Comparison of ENCODE assay signal across 13 cellular contexts in the genomic region with DNA sequence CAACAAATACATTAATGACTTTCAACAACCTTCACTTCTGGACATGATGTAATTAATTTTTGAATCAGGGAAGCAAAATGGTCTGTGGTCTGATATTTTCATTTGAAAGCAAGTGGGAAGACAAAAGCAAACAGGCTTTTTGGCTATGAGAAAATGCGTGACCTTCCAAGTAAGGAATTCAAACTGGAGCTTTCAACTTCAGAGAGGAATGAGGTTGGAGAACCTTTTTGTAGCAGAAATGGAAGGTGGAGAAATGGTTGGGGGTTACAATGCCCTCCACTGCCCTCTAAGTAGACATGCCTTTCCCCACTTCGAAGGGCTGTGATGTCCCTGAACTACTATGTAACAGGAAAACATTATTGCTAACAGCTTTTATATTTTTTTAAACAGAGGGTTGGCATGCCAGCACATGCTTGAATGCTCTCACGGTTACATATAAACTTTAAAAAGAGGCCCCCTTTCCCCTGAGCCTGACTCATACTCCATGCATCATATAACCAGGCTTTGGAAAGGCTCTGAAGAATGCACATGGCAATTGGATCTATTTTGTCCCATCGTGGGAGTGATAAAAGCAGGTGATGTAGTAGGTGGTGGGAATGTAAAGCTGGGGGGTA.
DNase-seq lines count a peak whose midpoint lies in the region; ATAC-seq and TF ChIP-seq lines count a peak whose summit lies in the region.
"Had no signal": no experiment of that assay in that cellular context is flagged by ENCODE, and none has a peak within 500 bp of the region (broad histone marks: within the 10 kb centered on the region; RNA-seq: fewer than 3 reads in every experiment).

No MANE protein-coding gene starts in this region.

- ATAC-seq in RWPE2 (ENCODE audit: low read depth) (peak; percentile 96), WTC11 (no peak)
- ATAC-seq: psoas muscle; stimulated activated memory B cell treated with anti-CD40 and anti-IgM and Interleukin-4, amounts not matched to agents 10 μg/mL and 1 μg/mL and 100 μg/mL, for 72 hours had no signal

- no peaks in the 10 kb centered on the region for H3K36me3 Mint-ChIP-seq in activated naive CD4-positive, alpha-beta T cell treated with anti-CD3 and anti-CD28 coated beads for 36 hours (ENCODE audit: low read depth)
- no peaks in the 10 kb centered on the region for H3K36me3 Mint-ChIP-seq in WTC11
- H3K36me3 Mint-ChIP-seq: activated naive CD8-positive, alpha-beta T cell; stimulated activated memory B cell treated with anti-CD40 and anti-IgM and Interleukin-4, amounts not matched to agents 10 μg/mL and 1 μg/mL and 100 μg/mL, for 72 hours had no signal

- H3K27ac Mint-ChIP-seq in activated naive CD4-positive, alpha-beta T cell treated with anti-CD3 and anti-CD28 coated beads for 36 hours = no peak overlapping the region
- H3K27ac Mint-ChIP-seq in WTC11 = no peak overlapping the region
- H3K27ac Mint-ChIP-seq: activated naive CD8-positive, alpha-beta T cell; stimulated activated memory B cell treated with anti-CD40 and anti-IgM and Interleukin-4, amounts not matched to agents 10 μg/mL and 1 μg/mL and 100 μg/mL, for 72 hours had no signal

- H3K27me3 Mint-ChIP-seq in activated naive CD4-positive, alpha-beta T cell treated with anti-CD3 and anti-CD28 coated beads for 36 hours (ENCODE audit: low read depth) = peaks cover 20% of the 10 kb centered on the region
- H3K27me3 Mint-ChIP-seq in WTC11 (ENCODE audit: low read depth) = no peaks in the 10 kb centered on the region
- H3K27me3 Mint-ChIP-seq: stimulated activated memory B cell treated with anti-CD40 and anti-IgM and Interleukin-4, amounts not matched to agents 10 μg/mL and 1 μg/mL and 100 μg/mL, for 72 hours had no signal

- no peaks in the 10 kb centered on the region for H3K9me3 Mint-ChIP-seq in activated naive CD4-positive, alpha-beta T cell treated with anti-CD3 and anti-CD28 coated beads for 36 hours
- H3K9me3 Mint-ChIP-seq in WTC11 = peaks cover 9% of the 10 kb centered on the region

- H3K4me3 Mint-ChIP-seq in activated naive CD4-positive, alpha-beta T cell treated with anti-CD3 and anti-CD28 coated beads for 36 hours = no peak overlapping the region
- no peak overlapping the region for H3K4me3 Mint-ChIP-seq in WTC11
- H3K4me3 Mint-ChIP-seq: activated naive CD8-positive, alpha-beta T cell; stimulated activated memory B cell treated with anti-CD40 and anti-IgM and Interleukin-4, amounts not matched to agents 10 μg/mL and 1 μg/mL and 100 μg/mL, for 72 hours had no signal

- intact Hi-C loops in activated naive CD4-positive, alpha-beta T cell treated with anti-CD3 and anti-CD28 coated beads for 36 hours (cut with micrococcal nuclease) = no loop called here

- H3K9me3 ChIP-seq in RWPE2 (ENCODE audit: severe bottlenecking) = no peaks in the 10 kb centered on the region
- H3K9me3 ChIP-seq: psoas muscle had no signal

- peak overlapping the region; percentile 68 for H3K27ac ChIP-seq in RWPE2 (ENCODE audit: poor library complexity, severe bottlenecking)
- H3K27ac ChIP-seq: psoas muscle, VCaP had no signal

- no peaks in the 10 kb centered on the region for H3K36me3 ChIP-seq in RWPE2 (ENCODE audit: low read depth)

- CTCF ChIA-PET in activated naive CD4-positive, alpha-beta T cell treated with anti-CD3 and anti-CD28 coated beads for 36 hours (lab: Charles Lee) = no interaction called here
- CTCF ChIA-PET in WTC11 (lab: Charles Lee) = interaction anchor here (1.4 kb wide), 1 partner anchor 208 kb away, joined by 3 read pairs; no protein-coding TSS in a partner anchor

- no peaks in the 10 kb centered on the region for H3K27me3 ChIP-seq in RWPE2 (ENCODE audit: insufficient read depth, poor library complexity, severe bottlenecking)

- DNase-seq in EL = peak; percentile 93
- DNase-seq in RWPE2 (ENCODE audit: low spot score) = no peak
- DNase-seq in fibroblast of pulmonary artery (ENCODE audit: low read depth) = peak; percentile 82
- peak; percentile 79 for DNase-seq in retinal pigment epithelial cell (ENCODE audit: low read depth)
- DNase-seq in activated naive CD4-positive, alpha-beta T cell treated with anti-CD3 and anti-CD28 coated beads for 36 hours = no peak
- DNase-seq in WTC11 (ENCODE audit: low spot score) = no peak
- no peak for DNase-seq in medulla oblongata (ENCODE audit: extremely low spot score)
- DNase-seq in erythroblast (lab: John Stamatoyannopoulos, UW) = no peak
- DNase-seq: NCI-H526, psoas muscle had no signal

- H3K4me3 ChIP-seq in RWPE2 (ENCODE audit: severe bottlenecking) (no peak overlapping the region), fibroblast of pulmonary artery (replicated peaks; ENCODE audit: low read depth, low read length) (no peak overlapping the region), retinal pigment epithelial cell (ENCODE audit: low read length) (no peak overlapping the region)
- H3K4me3 ChIP-seq: psoas muscle had no signal

- no peak for TF ChIP-seq CTCF in RWPE2 (IDR thresholded peaks at IDR 0.05; ENCODE audit: poor library complexity, severe bottlenecking)
- no peak for TF ChIP-seq CTCF in fibroblast of pulmonary artery (IDR thresholded peaks at IDR 0.05; ENCODE audit: low read length, missing control alignments)
- TF ChIP-seq CTCF in retinal pigment epithelial cell (conservative IDR thresholded peaks at IDR 0.05; ENCODE audit: low read depth, low read length) = no peak
- no peak for TF ChIP-seq CTCF in WTC11 (IDR thresholded peaks at IDR 0.05)

- POLR2A ChIA-PET in WTC11 (lab: Charles Lee) = no interaction called here

- H3K4me1 ChIP-seq in RWPE2 (ENCODE audit: insufficient read depth, poor library complexity, severe bottlenecking) = peaks cover 24% of the 10 kb centered on the region

- no peak for TF ChIP-seq POLR2A in erythroblast (IDR thresholded peaks at IDR 0.05; ENCODE audit: low read length)

- H3K4me1 Mint-ChIP-seq in activated naive CD4-positive, alpha-beta T cell treated with anti-CD3 and anti-CD28 coated beads for 36 hours (ENCODE audit: low read depth) = peaks cover 14% of the 10 kb centered on the region
- peaks cover 7% of the 10 kb centered on the region for H3K4me1 Mint-ChIP-seq in WTC11

TF ChIP-seq in WTC11, 78 proteins besides CTCF, POLR2A, EP300 and RAD21:
- TF ChIP-seq GTF2I (CRISPR knock-in tag; conservative IDR thresholded peaks at IDR 0.05) (no peak), ESRRA (CRISPR knock-in tag; IDR thresholded peaks at IDR 0.05; ENCODE audit: borderline replicate concordance) (no peak), GABPB1 (CRISPR knock-in tag; IDR thresholded peaks at IDR 0.05) (no peak)
- TF ChIP-seq, protein P1, sequence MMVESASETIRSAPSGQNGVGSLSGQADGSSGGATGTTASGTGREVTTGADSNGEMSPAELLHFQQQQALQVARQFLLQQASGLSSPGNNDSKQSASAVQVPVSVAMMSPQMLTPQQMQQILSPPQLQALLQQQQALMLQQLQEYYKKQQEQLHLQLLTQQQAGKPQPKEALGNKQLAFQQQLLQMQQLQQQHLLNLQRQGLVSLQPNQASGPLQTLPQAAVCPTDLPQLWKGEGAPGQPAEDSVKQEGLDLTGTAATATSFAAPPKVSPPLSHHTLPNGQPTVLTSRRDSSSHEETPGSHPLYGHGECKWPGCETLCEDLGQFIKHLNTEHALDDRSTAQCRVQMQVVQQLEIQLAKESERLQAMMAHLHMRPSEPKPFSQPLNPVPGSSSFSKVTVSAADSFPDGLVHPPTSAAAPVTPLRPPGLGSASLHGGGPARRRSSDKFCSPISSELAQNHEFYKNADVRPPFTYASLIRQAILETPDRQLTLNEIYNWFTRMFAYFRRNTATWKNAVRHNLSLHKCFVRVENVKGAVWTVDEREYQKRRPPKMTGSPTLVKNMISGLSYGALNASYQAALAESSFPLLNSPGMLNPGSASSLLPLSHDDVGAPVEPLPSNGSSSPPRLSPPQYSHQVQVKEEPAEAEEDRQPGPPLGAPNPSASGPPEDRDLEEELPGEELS (CRISPR knock-in tag; IDR thresholded peaks at IDR 0.05) = no peak
- TF ChIP-seq, protein P2, sequence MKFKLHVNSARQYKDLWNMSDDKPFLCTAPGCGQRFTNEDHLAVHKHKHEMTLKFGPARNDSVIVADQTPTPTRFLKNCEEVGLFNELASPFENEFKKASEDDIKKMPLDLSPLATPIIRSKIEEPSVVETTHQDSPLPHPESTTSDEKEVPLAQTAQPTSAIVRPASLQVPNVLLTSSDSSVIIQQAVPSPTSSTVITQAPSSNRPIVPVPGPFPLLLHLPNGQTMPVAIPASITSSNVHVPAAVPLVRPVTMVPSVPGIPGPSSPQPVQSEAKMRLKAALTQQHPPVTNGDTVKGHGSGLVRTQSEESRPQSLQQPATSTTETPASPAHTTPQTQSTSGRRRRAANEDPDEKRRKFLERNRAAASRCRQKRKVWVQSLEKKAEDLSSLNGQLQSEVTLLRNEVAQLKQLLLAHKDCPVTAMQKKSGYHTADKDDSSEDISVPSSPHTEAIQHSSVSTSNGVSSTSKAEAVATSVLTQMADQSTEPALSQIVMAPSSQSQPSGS (CRISPR knock-in tag; IDR thresholded peaks at IDR 0.05; ENCODE audit: borderline replicate concordance, low read depth) = no peak

Comparison
In these comparisons a context has a peak if more than half of its experiments do, and no peak if none do; other contexts are left out.
1. DNase-seq: peak in EL (single experiment), fibroblast of pulmonary artery (single experiment) and retinal pigment epithelial cell (single experiment); none in RWPE2 (single experiment), activated naive CD4-positive, alpha-beta T cell treated with anti-CD3 and anti-CD28 coated beads for 36 hours (single experiment), WTC11 (single experiment), medulla oblongata (single experiment) and erythroblast (0 of 2).